In genomic region chr18:47881752-47882455, GRCh38 we compare ENCODE assay signal across 15 cellular contexts. TPM values are rescaled to one million over a fixed set of nuclear protein-coding genes. Genes with fewer than 3 reads are reported as not detected.
DNase-seq lines count a peak whose midpoint lies in the region; ATAC-seq and TF ChIP-seq lines count a peak whose summit lies in the region.
"Had no signal": no experiment of that assay in that cellular context is flagged by ENCODE, and none has a peak within 500 bp of the region (broad histone marks: within the 10 kb centered on the region; RNA-seq: fewer than 3 reads in every experiment).

No MANE protein-coding gene starts in this region.

- H2AK5ac ChIP-seq in IMR-90 (ENCODE audit: low read depth, low read length), result peak overlapping the region; percentile 57; the same call in 1 of the 2 replicates

- peaks cover 4% of the 10 kb centered on the region for H3K9me3 Mint-ChIP-seq in CD8-positive, alpha-beta T cell
- H3K9me3 Mint-ChIP-seq: activated naive CD4-positive, alpha-beta T cell treated with anti-CD3 and anti-CD28 coated beads for 36 hours; stimulated activated memory B cell treated with anti-CD40 and anti-IgM and Interleukin-4, amounts not matched to agents 10 μg/mL and 1 μg/mL and 100 μg/mL, for 72 hours had no signal

- H4K91ac ChIP-seq in IMR-90 (ENCODE audit: insufficient read depth, low read depth, low read length), result no peak overlapping the region; the same call in 1 of the 2 replicates

- 0 out of 2 replicates have a peak overlapping the region, but pooled peaks have one; percentile 7 for H3K14ac ChIP-seq in IMR-90 (replicated peaks; ENCODE audit: low read depth, low read length)

- H3K36me3 ChIP-seq in IMR-90 (ENCODE audit: control insufficient read depth, insufficient read depth, low read length) (peaks cover 4% of the 10 kb centered on the region; the same call in 1 of the 2 replicates), lower lobe of right lung (peaks cover 10% of the 10 kb centered on the region), thyroid gland (no peaks in the 10 kb centered on the region)
- H3K36me3 ChIP-seq in effector memory CD4-positive, alpha-beta T cell (ENCODE audit: control insufficient read depth, insufficient read depth, low read length), result no peaks in the 10 kb centered on the region
- H3K36me3 ChIP-seq in CD8-positive, alpha-beta T cell (ENCODE audit: insufficient read depth, low read length), result no peaks in the 10 kb centered on the region
- H3K36me3 ChIP-seq: pancreas had no signal

- H2AK9ac ChIP-seq in IMR-90 (replicated peaks; ENCODE audit: low read depth, low read length, poor library complexity), result no peak overlapping the region

- no peak overlapping the region for H4K8ac ChIP-seq in IMR-90 (ENCODE audit: low read depth in 2 of 2, low read length in 2 of 2)

- no TSS peak for BruUV-seq in IMR-90 (replicated peaks; lab: Mats Ljungman, UMichigan)

- in situ Hi-C loops in Caki2 (cut with HindIII; ENCODE audit: low pct_unique_long_range_greater_than_20kb, low sequenced_read_pairs), result no loop called here
- in situ Hi-C loops in IMR-90 (cut with MboI; ENCODE audit: low sequenced_read_pairs), result no loop called here

- no peak overlapping the region for H2BK15ac ChIP-seq in IMR-90 (ENCODE audit: low read depth, low read length)

- H3K4me1 ChIP-seq in IMR-90 (ENCODE audit: control insufficient read depth, insufficient read depth, low read length) (peaks cover 10% of the 10 kb centered on the region), lower lobe of right lung (peaks cover 16% of the 10 kb centered on the region), thyroid gland (peaks cover 0 to 5% of the 10 kb centered on the region in 2 donors)
- H3K4me1 ChIP-seq in effector memory CD4-positive, alpha-beta T cell (ENCODE audit: control insufficient read depth, insufficient read depth, low read length, poor library complexity, severe bottlenecking), result no peaks in the 10 kb centered on the region
- no peaks in the 10 kb centered on the region for H3K4me1 ChIP-seq in CD8-positive, alpha-beta T cell (ENCODE audit: insufficient read depth, low read length)
- H3K4me1 ChIP-seq: pancreas had no signal

- H3K36me3 Mint-ChIP-seq in CD8-positive, alpha-beta T cell, result peaks cover 63% of the 10 kb centered on the region

- TF ChIP-seq CTCF in IMR-90 (conservative IDR thresholded peaks at IDR 0.05; ENCODE audit: low read depth, low read length) (no peak), choroid plexus epithelial cell (conservative IDR thresholded peaks at IDR 0.05; ENCODE audit: low read depth, low read length) (no peak), lower lobe of right lung (IDR thresholded peaks at IDR 0.05) (no peak), lower leg skin (IDR thresholded peaks at IDR 0.05) (no peak), thyroid gland (IDR thresholded peaks at IDR 0.05) (no peak)
- no peak for TF ChIP-seq CTCF in CD8-positive, alpha-beta T cell (IDR thresholded peaks at IDR 0.05)

- H3K18ac ChIP-seq in IMR-90 (ENCODE audit: low read depth, low read length), result no peak overlapping the region

- H3K27me3 Mint-ChIP-seq in CD8-positive, alpha-beta T cell (ENCODE audit: low read depth), result no peaks in the 10 kb centered on the region
- H3K27me3 Mint-ChIP-seq: stimulated activated memory B cell treated with anti-CD40 and anti-IgM and Interleukin-4, amounts not matched to agents 10 μg/mL and 1 μg/mL and 100 μg/mL, for 72 hours had no signal

- no peak overlapping the region for H3K56ac ChIP-seq in IMR-90 (ENCODE audit: extremely low read depth, insufficient read depth, low read length)

- H3K4me1 Mint-ChIP-seq in CD8-positive, alpha-beta T cell (ENCODE audit: low read depth), result peaks cover 34% of the 10 kb centered on the region

- H3K27ac ChIP-seq in IMR-90 (ENCODE audit: insufficient read depth, low read length) (no peak overlapping the region), lower lobe of right lung (peak overlapping the region; percentile 20), thyroid gland (no peak overlapping the region)
- no peak overlapping the region for H3K27ac ChIP-seq in effector memory CD4-positive, alpha-beta T cell (ENCODE audit: insufficient read depth, low read length, poor library complexity, severe bottlenecking)
- no peak overlapping the region for H3K27ac ChIP-seq in CD8-positive, alpha-beta T cell (ENCODE audit: low read depth, low read length)
- H3K27ac ChIP-seq: pancreas, RWPE1 had no signal

- DNase-seq in Caki2 (ENCODE audit: low read depth) (peak; percentile 46), IMR-90 (peak; percentile 61), choroid plexus epithelial cell (ENCODE audit: low read depth) (peak; percentile 83), lower lobe of right lung (no peak), lower leg skin (ENCODE audit: low spot score in 2 of 2) (no peak), thyroid gland (no peak)
- DNase-seq in effector memory CD4-positive, alpha-beta T cell, result no peak
- no peak for DNase-seq in CD8-positive, alpha-beta T cell
- DNase-seq: activated naive CD4-positive, alpha-beta T cell treated with anti-CD3 and anti-CD28 coated beads for 36 hours; NCI-H1092 treated with DMSO at 0.1 percent for 48 hours; NCI-H510A; pancreas; T-helper 9 cell had no signal

- no peak for TF ChIP-seq RAD21 in IMR-90 (IDR thresholded peaks at IDR 0.05; ENCODE audit: low read length)

- CTCF ChIA-PET in IMR-90 (lab: Yijun Ruan, JAX), result interaction anchor here (0.8 kb wide), 1 partner anchor 1768 kb away, joined by 5 read pairs; no protein-coding TSS in a partner anchor
- CTCF ChIA-PET in CD8-positive, alpha-beta T cell (lab: Charles Lee), result no interaction called here

- H3K79me1 ChIP-seq in IMR-90 (ENCODE audit: low read depth in 1 of 2, low read length in 2 of 2), result peaks cover 13 to 43% of the 10 kb centered on the region in 2 experiments

- H2BK20ac ChIP-seq in IMR-90 (ENCODE audit: low read depth, low read length), result no peak overlapping the region

- H2AFZ ChIP-seq in IMR-90 (replicated peaks; ENCODE audit: low read length, poor library complexity), result no peak overlapping the region

- H4K5ac ChIP-seq in IMR-90 (ENCODE audit: low read depth, low read length), result no peak overlapping the region

- peak overlapping the region; percentile 11; the same call in 1 of the 2 replicates for H2BK120ac ChIP-seq in IMR-90 (ENCODE audit: low read depth, low read length)

- dilution Hi-C loops in IMR-90 (cut with HindIII; ENCODE audit: low sequenced_read_pairs, unreplicated experiment), result no loop called here

- no peak overlapping the region for H3K4me3 Mint-ChIP-seq in CD8-positive, alpha-beta T cell
- H3K4me3 Mint-ChIP-seq: activated naive CD4-positive, alpha-beta T cell treated with anti-CD3 and anti-CD28 coated beads for 36 hours; stimulated activated memory B cell treated with anti-CD40 and anti-IgM and Interleukin-4, amounts not matched to agents 10 μg/mL and 1 μg/mL and 100 μg/mL, for 72 hours had no signal

- no peak overlapping the region for H3K23ac ChIP-seq in IMR-90 (ENCODE audit: low read depth, low read length)

- H3K9ac ChIP-seq in IMR-90 (ENCODE audit: low read depth, low read length), result no peak overlapping the region

- no peaks in the 10 kb centered on the region for H3K9me3 ChIP-seq in IMR-90 (ENCODE audit: control insufficient read depth, insufficient read depth, low read length)
- no peaks in the 10 kb centered on the region for H3K9me3 ChIP-seq in lower lobe of right lung
- H3K9me3 ChIP-seq in effector memory CD4-positive, alpha-beta T cell (ENCODE audit: control insufficient read depth, low read length), result no peaks in the 10 kb centered on the region
- H3K9me3 ChIP-seq in CD8-positive, alpha-beta T cell (ENCODE audit: low read length), result no peaks in the 10 kb centered on the region
- H3K9me3 ChIP-seq in thyroid gland, result no peaks in the 10 kb centered on the region
- H3K9me3 ChIP-seq: pancreas had no signal

- WGBS in IMR-90 (ENCODE audit: extremely low coverage in 2 of 2, insufficient read length in 1 of 2), 2 experiments, result 80% methylated on average over 1 of the region's 7 CpGs; no CpG with 5 or more reads in 1 of the 2 experiments
- WGBS in lower leg skin, 2 donors, result 88 to 95% methylated on average over 7 of the region's 7 CpGs
- 92 to 97% methylated on average over 7 of the region's 7 CpGs for WGBS in thyroid gland, 2 donors

- H3K9me1 ChIP-seq in IMR-90 (ENCODE audit: insufficient read depth, low read length), result peaks cover 5% of the 10 kb centered on the region

- peaks cover 12% of the 10 kb centered on the region for H4K20me1 ChIP-seq in IMR-90 (ENCODE audit: insufficient read depth, low read length)

- H3K4ac ChIP-seq in IMR-90 (ENCODE audit: low read depth, low read length), result 0 out of 2 replicates have a peak overlapping the region, but pooled peaks have one; percentile 40

- H3K4me3 ChIP-seq in IMR-90 (ENCODE audit: insufficient read depth, low read depth, low read length), result no peak overlapping the region
- no peak overlapping the region for H3K4me3 ChIP-seq in choroid plexus epithelial cell (ENCODE audit: low read depth, low read length)
- no peak overlapping the region for H3K4me3 ChIP-seq in lower lobe of right lung
- H3K4me3 ChIP-seq in effector memory CD4-positive, alpha-beta T cell (ENCODE audit: insufficient read depth, low read depth, low read length, poor library complexity, severe bottlenecking), result no peak overlapping the region
- H3K4me3 ChIP-seq in CD8-positive, alpha-beta T cell (ENCODE audit: low read depth, low read length), result no peak overlapping the region
- no peak overlapping the region for H3K4me3 ChIP-seq in lower leg skin (ENCODE audit: low read depth, poor library complexity, severe bottlenecking)
- H3K4me3 ChIP-seq in thyroid gland (replicated peaks in 1 of 3), result no peak overlapping the region
- H3K4me3 ChIP-seq: pancreas had no signal

- TF ChIP-seq POLR2A in IMR-90 (IDR thresholded peaks at IDR 0.05; ENCODE audit: low read depth, low read length) (no peak), lower leg skin (IDR thresholded peaks at IDR 0.05) (no peak), thyroid gland (IDR thresholded peaks at IDR 0.05) (no peak)

- H3K4me2 ChIP-seq in IMR-90 (ENCODE audit: low read depth, low read length), result peak overlapping the region; percentile 61; the same call in 1 of the 2 replicates

- intact Hi-C loops in IMR-90 (cut with micrococcal nuclease) (no loop called here), lower lobe of right lung (cut with DNase I) (no loop called here), lower leg skin (cut with DNase I; ENCODE audit: low total_unique reads) (no loop called here), thyroid gland (cut with DNase I) (no loop called here)
- intact Hi-C loops in CD8-positive, alpha-beta T cell (cut with DNase I, micrococcal nuclease), result no loop called here

- H3K27me3 ChIP-seq in IMR-90 (ENCODE audit: control insufficient read depth, insufficient read depth, low read length) (no peaks in the 10 kb centered on the region), lower lobe of right lung (ENCODE audit: low read depth) (no peaks in the 10 kb centered on the region), thyroid gland (no peaks in the 10 kb centered on the region)
- H3K27me3 ChIP-seq in effector memory CD4-positive, alpha-beta T cell (replicated peaks; ENCODE audit: control insufficient read depth, insufficient read depth, low read length, poor library complexity, severe bottlenecking), result no peaks in the 10 kb centered on the region
- H3K27me3 ChIP-seq in CD8-positive, alpha-beta T cell (ENCODE audit: insufficient read depth, low read length), result no peaks in the 10 kb centered on the region
- H3K27me3 ChIP-seq: pancreas had no signal

- H2BK5ac ChIP-seq in IMR-90 (ENCODE audit: low read depth, low read length, poor library complexity, severe bottlenecking), result peak overlapping the region; percentile 71

- POLR2A ChIA-PET in IMR-90 (lab: Charles Lee; ENCODE audit: unreplicated experiment), result no interaction called here
- POLR2A ChIA-PET in CD8-positive, alpha-beta T cell (lab: Charles Lee), result no interaction called here

- ATAC-seq in IMR-90 (ENCODE audit: low read depth) (peak; percentile 77), lower lobe of right lung (peak; percentile 82 to 84)
- no peak for ATAC-seq in CD8-positive, alpha-beta T cell
- ATAC-seq: stimulated activated memory B cell treated with anti-CD40 and anti-IgM and Interleukin-4, amounts not matched to agents 10 μg/mL and 1 μg/mL and 100 μg/mL, for 72 hours had no signal

- no peak overlapping the region for H3K27ac Mint-ChIP-seq in CD8-positive, alpha-beta T cell
- H3K27ac Mint-ChIP-seq: activated naive CD4-positive, alpha-beta T cell treated with anti-CD3 and anti-CD28 coated beads for 36 hours; stimulated activated memory B cell treated with anti-CD40 and anti-IgM and Interleukin-4, amounts not matched to agents 10 μg/mL and 1 μg/mL and 100 μg/mL, for 72 hours had no signal

RNA-seq across cellular contexts. Expression of gene SMAD2, which starts 48.6 kb away (rescaled TPM):
- total RNA-seq in Caki2 (2014; rRNA removed; shearing (Covaris generic); ENCODE audit: low replicate concordance), result 40.4 and 48.9 TPM in 2 replicates
- total RNA-seq in IMR-90 (2012; rRNA removed) (124 and 171 TPM in 2 replicates), lower lobe of right lung (161 TPM), lower leg skin (100 to 1,000 TPM in 1 of 4 donors, 10 to 100 TPM in 3; 54.5 to 105 (median 83.6) TPM), thyroid gland (100 to 1,000 TPM in 3 of 4 donors, 10 to 100 TPM in 1; 91.1 to 157 (median 129) TPM)
- 35.8 and 41.7 TPM in 2 replicates for polyA plus RNA-seq in IMR-90 (2012; rRNA removed)
- 9.2 and 21.8 TPM in 2 replicates for polyA plus RNA-seq in IMR-90 (2012; cell fraction: cytosol; rRNA removed)
- 2.8 and 22.9 TPM in 2 replicates for polyA plus RNA-seq in IMR-90 (2012; cell fraction: nucleus; rRNA removed; ENCODE audit: low replicate concordance)
- 10 to 100 TPM; 70.9 to 72.4 TPM for total RNA-seq in CD8-positive, alpha-beta T cell

Comparison
In these comparisons a context has a peak if more than half of its experiments do, and no peak if none do; other contexts are left out.
1. DNase-seq: peak in Caki2 (single experiment), IMR-90 (single experiment) and choroid plexus epithelial cell (single experiment); none in lower lobe of right lung (single experiment), effector memory CD4-positive, alpha-beta T cell (0 of 3), CD8-positive, alpha-beta T cell (0 of 7), lower leg skin (0 of 2) and thyroid gland (0 of 2).